In genomic region chr1:87598429-87598828, GRCh38 we compare ENCODE assay signal across 17 cellular contexts.
A peak's percentile ranks its signal among the peaks of the same experiment; 100 is the strongest.
DNase-seq lines count a peak whose midpoint lies in the region; ATAC-seq and TF ChIP-seq lines count a peak whose summit lies in the region.
"Had no signal": no experiment of that assay in that cellular context is flagged by ENCODE, and none has a peak within 500 bp of the region (broad histone marks: within the 10 kb centered on the region; RNA-seq: fewer than 3 reads in every experiment).

No MANE protein-coding gene starts in this region.

- H3K4me1 ChIP-seq in tibial nerve, result peaks cover 0 to 14% (median 9%) of the 10 kb centered on the region in 4 donors
- H3K4me1 ChIP-seq: body of pancreas, psoas muscle had no signal

- H3K36me3 ChIP-seq in WERI-Rb-1 (no peaks in the 10 kb centered on the region), tibial nerve (no peaks in the 10 kb centered on the region)

- CTCF ChIA-PET in HEK293T (lab: Yijun Ruan, JAX), result no interaction called here

- no peak for TF ChIP-seq POLR2A in tibial nerve (IDR thresholded peaks at IDR 0.05)

- H3K9me3 ChIP-seq in WERI-Rb-1 (ENCODE audit: severe bottlenecking) (peaks cover 2% of the 10 kb centered on the region), tibial nerve (no peaks in the 10 kb centered on the region)
- H3K9me3 ChIP-seq: body of pancreas, psoas muscle had no signal

- POLR2A ChIA-PET in HEK293T (lab: Yijun Ruan, JAX), result no interaction called here

- H3K27ac ChIP-seq in C4-2B, result no peak overlapping the region
- H3K27ac ChIP-seq in WERI-Rb-1, result no peak overlapping the region
- H3K27ac ChIP-seq in caudate nucleus (ENCODE audit: low read depth, low read length), result no peak overlapping the region
- H3K27ac ChIP-seq in tibial nerve, result no peak overlapping the region
- H3K27ac ChIP-seq: body of pancreas, hepatocyte, psoas muscle had no signal

- H3K4me3 ChIP-seq in WERI-Rb-1 (ENCODE audit: low read depth, low read length) (no peak overlapping the region), tibial nerve (no peak overlapping the region)
- H3K4me3 ChIP-seq: body of pancreas, hepatocyte, psoas muscle had no signal

- H3K27me3 ChIP-seq in WERI-Rb-1 (ENCODE audit: insufficient read depth, low read depth, severe bottlenecking) (no peaks in the 10 kb centered on the region), tibial nerve (no peaks in the 10 kb centered on the region)
- H3K27me3 ChIP-seq: body of pancreas, hepatocyte had no signal

- TF ChIP-seq CTCF in C4-2B (conservative IDR thresholded peaks at IDR 0.05), result peak; percentile 48
- peak; percentile 37; the same call in 1 of the 2 replicates for TF ChIP-seq CTCF in WERI-Rb-1 (IDR thresholded peaks at IDR 0.05; ENCODE audit: low read depth, low read length)
- TF ChIP-seq CTCF in tibial nerve (IDR thresholded peaks at IDR 0.05), result no peak

- DNase-seq in HEK293T (ENCODE audit: extremely low spot score) (peak; percentile 61), WERI-Rb-1 (peak; percentile 12), iPS-NIHi7 (ENCODE audit: extremely low spot score) (peak; percentile 71), caudate nucleus (lab: John Stamatoyannopoulos, UW) (no peak), COLO668 (lab: John Stamatoyannopoulos, UW; ENCODE audit: unreplicated experiment) (no peak), tibial nerve (ENCODE audit: low spot score in 2 of 2) (no peak)
- DNase-seq: activated CD4-positive, alpha-beta T cell treated with anti-CD3 and anti-CD28 coated beads, Interleukin-2, amount 50 U/mL, for 4 hours; activated gamma-delta T cell; midbrain; NCI-H1105; psoas muscle; stimulated activated naive B cell treated with anti-CD40 and anti-IgM and Interleukin-4, amounts not matched to agents 10 μg/mL and 1 μg/mL and 100 μg/mL, for 72 hours; T-cell had no signal

- no peak for TF ChIP-seq EP300 in tibial nerve (IDR thresholded peaks at IDR 0.05)

- 89 to 90% methylated on average over 3 of the region's 3 CpGs for WGBS in tibial nerve, 2 donors

- ATAC-seq in HG03025 (IDR thresholded peaks at IDR 0.05; ENCODE audit: low FRiP score, unreplicated experiment), result no peak
- ATAC-seq: body of pancreas; psoas muscle; stimulated activated naive B cell treated with anti-CD40 and anti-IgM and Interleukin-4, amounts not matched to agents 10 μg/mL and 1 μg/mL and 100 μg/mL, for 72 hours; T-cell had no signal

TF ChIP-seq in HEK293T, 16 proteins besides CTCF, POLR2A, EP300 and RAD21:
- no peak for TF ChIP-seq ZNF384 (IDR thresholded peaks at IDR 0.05)
- TF ChIP-seq HDGF (IDR thresholded peaks at IDR 0.05; ENCODE audit: borderline replicate concordance), result no peak
- no peak for TF ChIP-seq SP1 (IDR thresholded peaks at IDR 0.05)
- TF ChIP-seq SUZ12 (IDR thresholded peaks at IDR 0.05), result no peak
- no peak for TF ChIP-seq PKNOX1 (IDR thresholded peaks at IDR 0.05)
- no peak for TF ChIP-seq LEF1 (IDR thresholded peaks at IDR 0.05; ENCODE audit: borderline replicate concordance)

Comparison
In these comparisons a context has a peak if more than half of its experiments do, and no peak if none do; other contexts are left out.
1. CTCF ChIP-seq: peak in C4-2B (single experiment) and WERI-Rb-1 (single experiment); none in tibial nerve (0 of 5).
2. DNase-seq: peak in HEK293T (single experiment), WERI-Rb-1 (single experiment) and iPS-NIHi7 (single experiment); none in caudate nucleus (0 of 61), COLO668 (single experiment) and tibial nerve (0 of 2).